Comparison of ENCODE assay signal across 9 cellular contexts in the genomic region with DNA sequence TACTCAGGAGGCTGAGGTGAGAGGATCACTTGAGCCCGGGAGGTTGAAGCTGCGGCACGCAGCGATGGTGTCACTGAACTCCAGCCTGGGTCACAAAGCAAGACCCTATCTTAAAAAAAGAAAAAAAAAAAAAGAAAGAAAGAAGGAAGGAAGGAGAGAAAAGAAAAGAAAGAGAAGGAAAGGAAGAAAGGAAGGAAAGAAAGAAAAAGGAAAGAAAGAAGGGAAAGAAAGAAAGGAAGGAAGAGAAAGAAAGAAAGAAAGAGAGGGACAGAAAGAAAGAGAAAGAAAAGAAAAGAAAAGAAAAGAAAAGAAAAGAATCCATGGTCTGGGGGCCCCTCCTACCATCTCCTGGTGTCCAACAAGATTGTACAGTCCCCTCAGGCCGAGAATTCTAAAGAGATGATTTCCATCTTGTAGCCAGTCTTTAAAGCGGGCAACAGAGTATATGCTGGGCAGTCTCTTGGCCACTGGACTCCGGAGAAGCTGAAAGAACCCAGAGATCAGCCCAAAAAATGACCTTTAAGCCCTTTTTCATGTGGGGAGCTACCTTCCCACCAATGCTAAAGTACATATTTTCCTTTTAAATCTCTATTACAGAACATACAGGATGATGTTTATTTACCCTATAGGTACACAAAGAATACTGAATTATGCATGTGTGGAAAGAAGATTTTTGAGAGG.
"Had no signal": no experiment of that assay in that cellular context is flagged by ENCODE, and none has a peak within 500 bp of the region (broad histone marks: within the 10 kb centered on the region; RNA-seq: fewer than 3 reads in every experiment).

No MANE protein-coding gene starts in this region.

- H3K4me1 Mint-ChIP-seq: GM23338 had no signal

- H3K9me3 Mint-ChIP-seq: HFFc6 had no signal

- H3K4me2 ChIP-seq: GM23338 had no signal

- H3K27ac ChIP-seq: HL-60 had no signal

- H3K4me3 Mint-ChIP-seq: GM23338, H9, HFFc6 had no signal

- DNase-seq: H9, HCEC 1CT, HFFc6, IMR-90, KBM-7 had no signal

- FAIRE-seq: H1, H54 had no signal

- H3K4me3 ChIP-seq: GM23338 had no signal

- H3K27ac Mint-ChIP-seq: GM23338, HFFc6 had no signal

- ATAC-seq: GM23338 had no signal
